8 cellular contexts compared by ENCODE assay signal in genomic region chr13:108155185-108156106, GRCh38. TPM values are rescaled to one million over a fixed set of nuclear protein-coding genes. Genes with fewer than 3 reads are reported as not detected.
DNase-seq lines count a peak whose midpoint lies in the region; ATAC-seq and TF ChIP-seq lines count a peak whose summit lies in the region.

No MANE protein-coding gene starts in this region.

- TF ChIP-seq CTCF in GM10248 (IDR thresholded peaks at IDR 0.05; ENCODE audit: control extremely low read depth, extremely low read depth, low read depth, missing control alignments): peak; percentile 84
- peak; percentile 93 for TF ChIP-seq CTCF in endothelial cell (IDR thresholded peaks at IDR 0.05; ENCODE audit: unreplicated experiment)

- peak; percentile 23 for DNase-seq in GM10248 (ENCODE audit: extremely low spot score)
- peak; percentile 51 for DNase-seq in NCI-H460 (ENCODE audit: extremely low read depth, low read depth)
- peak; percentile 4 to 24 for DNase-seq in activated CD8-positive, alpha-beta memory T cell treated with anti-CD3 and anti-CD28 coated beads for 1 hour (ENCODE audit: extremely low read depth in 1 of 2, low read depth in 1 of 2)
- DNase-seq in endothelial cell (ENCODE audit: low spot score): peak; percentile 59
- peak; percentile 37 for DNase-seq in naive B cell
- peak; percentile 17 to 67 for DNase-seq in stimulated activated effector memory CD8-positive, alpha-beta T cell treated with anti-CD3 and anti-CD28 coated beads, Interleukin-12 subunit alpha, Interleukin-12 subunit beta, amount 100 ng/mL, for 72 hours (ENCODE audit: low spot score in 2 of 2)
- no peak for DNase-seq in ecto neural progenitor cell (ENCODE audit: low spot score)

- H3K27ac Mint-ChIP-seq in endothelial cell (ENCODE audit: unreplicated experiment): no peak overlapping the region
- no peak overlapping the region for H3K27ac Mint-ChIP-seq in naive B cell
- no peak overlapping the region for H3K27ac Mint-ChIP-seq in stimulated activated effector memory CD8-positive, alpha-beta T cell treated with anti-CD3 and anti-CD28 coated beads, Interleukin-12 subunit alpha, Interleukin-12 subunit beta, amount 100 ng/mL, for 72 hours

- H3K4me1 Mint-ChIP-seq in endothelial cell (ENCODE audit: unreplicated experiment): no peaks in the 10 kb centered on the region
- no peaks in the 10 kb centered on the region for H3K4me1 Mint-ChIP-seq in naive B cell
- H3K4me1 Mint-ChIP-seq in stimulated activated effector memory CD8-positive, alpha-beta T cell treated with anti-CD3 and anti-CD28 coated beads, Interleukin-12 subunit alpha, Interleukin-12 subunit beta, amount 100 ng/mL, for 72 hours: no peaks in the 10 kb centered on the region

- H3K36me3 Mint-ChIP-seq in endothelial cell (ENCODE audit: low read depth, unreplicated experiment) (no peaks in the 10 kb centered on the region), naive B cell (peaks cover 0 to 9% of the 10 kb centered on the region in 2 donors)
- no peaks in the 10 kb centered on the region for H3K36me3 Mint-ChIP-seq in stimulated activated effector memory CD8-positive, alpha-beta T cell treated with anti-CD3 and anti-CD28 coated beads, Interleukin-12 subunit alpha, Interleukin-12 subunit beta, amount 100 ng/mL, for 72 hours

- H3K4me3 Mint-ChIP-seq in endothelial cell (ENCODE audit: unreplicated experiment): no peak overlapping the region
- H3K4me3 Mint-ChIP-seq in naive B cell: no peak overlapping the region
- H3K4me3 Mint-ChIP-seq in stimulated activated effector memory CD8-positive, alpha-beta T cell treated with anti-CD3 and anti-CD28 coated beads, Interleukin-12 subunit alpha, Interleukin-12 subunit beta, amount 100 ng/mL, for 72 hours: no peak overlapping the region

- POLR2A ChIA-PET in GM10248 (lab: Yijun Ruan, JAX): no interaction called here

- CTCF ChIA-PET in GM10248 (lab: Yijun Ruan, JAX): interaction anchor here (0.6 to 5.5 kb wide), 31 partner anchors 9 to 956 kb away, joined by 3 to 79 read pairs (median 4); no protein-coding TSS in a partner anchor

- ATAC-seq in HG02884 (IDR thresholded peaks at IDR 0.05; ENCODE audit: unreplicated experiment) (peak; percentile 57), naive B cell (ENCODE audit: low read depth in 2 of 2) (peak; percentile 27 to 40)
- ATAC-seq in stimulated activated effector memory CD8-positive, alpha-beta T cell treated with anti-CD3 and anti-CD28 coated beads, Interleukin-12 subunit alpha, Interleukin-12 subunit beta, amount 100 ng/mL, for 72 hours: no peak

- H3K27me3 Mint-ChIP-seq in endothelial cell (ENCODE audit: unreplicated experiment): peaks cover 3% of the 10 kb centered on the region
- peaks cover 14 to 29% (median 26%) of the 10 kb centered on the region in 3 donors for H3K27me3 Mint-ChIP-seq in naive B cell

- no peaks in the 10 kb centered on the region for H3K9me3 Mint-ChIP-seq in endothelial cell (ENCODE audit: unreplicated experiment)
- peaks cover 0 to 19% (median 13%) of the 10 kb centered on the region in 7 donors for H3K9me3 Mint-ChIP-seq in naive B cell
- no peaks in the 10 kb centered on the region for H3K9me3 Mint-ChIP-seq in stimulated activated effector memory CD8-positive, alpha-beta T cell treated with anti-CD3 and anti-CD28 coated beads, Interleukin-12 subunit alpha, Interleukin-12 subunit beta, amount 100 ng/mL, for 72 hours

RNA-seq across cellular contexts. Expression of gene LIG4, which starts 59.9 kb away (rescaled TPM):
- total RNA-seq in NCI-H460 (2014; rRNA removed; shearing (Covaris generic)): 11.8 and 13.3 TPM in 2 replicates
- 10.9 and 15.5 TPM in 2 replicates for polyA plus RNA-seq in NCI-H460 (2014; cell fraction: nucleus; rRNA removed)
- total RNA-seq in endothelial cell (ENCODE audit: unreplicated experiment): 12.5 TPM
- polyA plus RNA-seq in naive B cell (ENCODE audit: low read depth in 6 of 6): 10 to 100 TPM in 4 of 6 donors, 1 to 10 TPM in 2; 8.7 to 13.2 (median 11.2) TPM
